Comparison of ENCODE assay signal across 1 cellular context in genomic region chr10:79385804-79386531, GRCh38.
TF ChIP-seq lines count a peak whose summit lies in the region.

No MANE protein-coding gene starts in this region.

TF ChIP-seq in SK-N-SH, 30 proteins besides CTCF, POLR2A, EP300 and RAD21 (continued from another document):
- no peak for TF ChIP-seq IRF3 (IDR thresholded peaks at IDR 0.05; ENCODE audit: low read depth, low read length)
- TF ChIP-seq PBX3 (IDR thresholded peaks at IDR 0.05) = no peak
- TF ChIP-seq GABPA (IDR thresholded peaks at IDR 0.05; ENCODE audit: low read depth) = no peak
- no peak for TF ChIP-seq NFIC (IDR thresholded peaks at IDR 0.05; ENCODE audit: borderline replicate concordance)
- TF ChIP-seq POLR2AphosphoS5 (IDR thresholded peaks at IDR 0.05; ENCODE audit: low read depth, low read length) = no peak
- no peak for TF ChIP-seq TCF12 (IDR thresholded peaks at IDR 0.05)
- no peak for TF ChIP-seq CHD2 (IDR thresholded peaks at IDR 0.05; ENCODE audit: low read length, partially characterized antibody)
- no peak for TF ChIP-seq USF1 (IDR thresholded peaks at IDR 0.05; ENCODE audit: borderline replicate concordance, low read depth)
- TF ChIP-seq FOSL2 (IDR thresholded peaks at IDR 0.05; ENCODE audit: borderline replicate concordance, low read depth) = no peak
- no peak for TF ChIP-seq RCOR1 (IDR thresholded peaks at IDR 0.05; ENCODE audit: low read length)
